Comparison of ENCODE assay signal across 8 cellular contexts in genomic region chr11:107457558-107458271, GRCh38. TPM values are rescaled to one million over a fixed set of nuclear protein-coding genes. Genes with fewer than 3 reads are reported as not detected.
DNase-seq lines count a peak whose midpoint lies in the region; TF ChIP-seq lines count a peak whose summit lies in the region.

Gene CWF19L2, minus strand, starts transcription at chr11:107457825. Its CDS starts 9 bp downstream, at chr11:107457816.

- H3K9me3 ChIP-seq in SK-N-MC (ENCODE audit: low read depth, low read length) (no peaks in the 10 kb centered on the region), suprapubic skin (no peaks in the 10 kb centered on the region)

- under 1% methylated on average over 30 of the region's 30 CpGs for WGBS in suprapubic skin

- H3K4me3 Mint-ChIP-seq in HFFc6: peak within 1 kb of the TSS; percentile 91
- peak within 1 kb of the TSS; percentile 81 for H3K4me3 Mint-ChIP-seq in activated naive CD4-positive, alpha-beta T cell treated with anti-CD3 and anti-CD28 coated beads, Interleukin-2, amount 10 ng/mL, durations not matched to agents 7 days and 5 days

- H3K27ac Mint-ChIP-seq in HFFc6: peak within 1 kb of the TSS; percentile 55
- peak within 1 kb of the TSS; percentile 88 for H3K27ac Mint-ChIP-seq in activated naive CD4-positive, alpha-beta T cell treated with anti-CD3 and anti-CD28 coated beads, Interleukin-2, amount 10 ng/mL, durations not matched to agents 7 days and 5 days

- H3K27me3 ChIP-seq in suprapubic skin: no peaks in the 10 kb centered on the region

- no peaks in the 10 kb centered on the region; the same call in 1 of the 2 replicates for H3K9me3 Mint-ChIP-seq in HFFc6
- H3K9me3 Mint-ChIP-seq in activated naive CD4-positive, alpha-beta T cell treated with anti-CD3 and anti-CD28 coated beads, Interleukin-2, amount 10 ng/mL, durations not matched to agents 7 days and 5 days: no peaks in the 10 kb centered on the region

- peaks cover 18% of the 10 kb centered on the region for H3K4me1 ChIP-seq in suprapubic skin

- DNase-seq in GM04503 (ENCODE audit: low read depth): peak; percentile 80
- DNase-seq in HFFc6: peak; percentile 96
- peak; percentile 94 for DNase-seq in NB4 (ENCODE audit: low read depth)
- DNase-seq in SK-N-MC (ENCODE audit: low read depth, low spot score): peak; percentile 89
- DNase-seq in activated naive CD4-positive, alpha-beta T cell treated with anti-CD3 and anti-CD28 coated beads, Interleukin-2, amount 10 ng/mL, durations not matched to agents 7 days and 5 days: peak; percentile 94
- DNase-seq in globus pallidus (ENCODE audit: low spot score): peak; percentile 96
- DNase-seq in nucleus accumbens (lab: John Stamatoyannopoulos, UW): peak; percentile 15 to 93 (median 82)
- peak; percentile 90 to 91 for DNase-seq in suprapubic skin (ENCODE audit: low spot score in 2 of 2)

- TF ChIP-seq EP300 in suprapubic skin (IDR thresholded peaks at IDR 0.05): no peak

- TF ChIP-seq POLR2A in NB4 (IDR thresholded peaks at IDR 0.05; ENCODE audit: extremely low read depth, insufficient read length): peak; percentile 64
- TF ChIP-seq POLR2A in suprapubic skin (IDR thresholded peaks at IDR 0.05): peak in 1 of 2 donors; percentile 30

- peak within 1 kb of the TSS; percentile 91 for H3K4me3 ChIP-seq in NB4 (ENCODE audit: low read depth, low read length)
- peak within 1 kb of the TSS; percentile 81 for H3K4me3 ChIP-seq in SK-N-MC
- peak within 1 kb of the TSS; percentile 91 for H3K4me3 ChIP-seq in suprapubic skin

- peak; percentile 26; the same call in 1 of the 2 replicates for TF ChIP-seq CTCF in HFFc6 (IDR thresholded peaks at IDR 0.05)
- TF ChIP-seq CTCF in NB4 (IDR thresholded peaks at IDR 0.05; ENCODE audit: low read depth, low read length): no peak
- no peak for TF ChIP-seq CTCF in suprapubic skin (IDR thresholded peaks at IDR 0.05)

- CTCF ChIA-PET in activated naive CD4-positive, alpha-beta T cell treated with anti-CD3 and anti-CD28 coated beads, Interleukin-2, amount 10 ng/mL, durations not matched to agents 7 days and 5 days (lab: Charles Lee): interaction anchor here (0.6 kb wide), 1 partner anchor 13 kb away, joined by 4 read pairs; no protein-coding TSS in a partner anchor

- peak within 1 kb of the TSS; percentile 90 for H3K9ac ChIP-seq in SK-N-MC (ENCODE audit: insufficient read length)

- H3K27ac ChIP-seq in SK-N-MC: peak within 1 kb of the TSS; percentile 29; the same call in 1 of the 2 replicates
- H3K27ac ChIP-seq in suprapubic skin: peak within 1 kb of the TSS; percentile 77

- H3K36me3 Mint-ChIP-seq in HFFc6 (ENCODE audit: low read depth): no peaks in the 10 kb centered on the region
- H3K36me3 Mint-ChIP-seq in activated naive CD4-positive, alpha-beta T cell treated with anti-CD3 and anti-CD28 coated beads, Interleukin-2, amount 10 ng/mL, durations not matched to agents 7 days and 5 days: peaks cover 10% of the 10 kb centered on the region

- peaks cover 2% of the 10 kb centered on the region; the same call in 1 of the 2 replicates for H3K27me3 Mint-ChIP-seq in HFFc6 (ENCODE audit: insufficient read depth)
- peaks cover 2% of the 10 kb centered on the region for H3K27me3 Mint-ChIP-seq in activated naive CD4-positive, alpha-beta T cell treated with anti-CD3 and anti-CD28 coated beads, Interleukin-2, amount 10 ng/mL, durations not matched to agents 7 days and 5 days

- H3K4me1 Mint-ChIP-seq in HFFc6 (ENCODE audit: low read depth): peaks cover 35% of the 10 kb centered on the region
- H3K4me1 Mint-ChIP-seq in activated naive CD4-positive, alpha-beta T cell treated with anti-CD3 and anti-CD28 coated beads, Interleukin-2, amount 10 ng/mL, durations not matched to agents 7 days and 5 days: peaks cover 35% of the 10 kb centered on the region

- H3K36me3 ChIP-seq in SK-N-MC (ENCODE audit: insufficient read depth, low read length) (peaks cover 20% of the 10 kb centered on the region), suprapubic skin (peaks cover 15% of the 10 kb centered on the region)

RNA-seq across cellular contexts. Expression of gene CWF19L2, which starts in this region (rescaled TPM):
- 1 to 10 TPM; 6.0 to 7.3 (median 6.7) TPM for total RNA-seq in HFFc6 (2021; fragmentation: NEBNext Ultra II Directional; extraction: Animal tissue kit (Norgen Biotek cat#: 25700))
- 10 to 100 TPM in 3 of 4 donors, 1 to 10 TPM in 1; 6.9 to 36.4 (median 13.0) TPM for total RNA-seq in suprapubic skin

Comparison
In these comparisons a context has a peak if more than half of its experiments do, and no peak if none do; other contexts are left out.
1. Peak in every context shown above with its lines: DNase-seq, H3K4me3 ChIP-seq and H3K27ac ChIP-seq.